ENCODE assay signal across 20 cellular contexts in the genomic region with DNA sequence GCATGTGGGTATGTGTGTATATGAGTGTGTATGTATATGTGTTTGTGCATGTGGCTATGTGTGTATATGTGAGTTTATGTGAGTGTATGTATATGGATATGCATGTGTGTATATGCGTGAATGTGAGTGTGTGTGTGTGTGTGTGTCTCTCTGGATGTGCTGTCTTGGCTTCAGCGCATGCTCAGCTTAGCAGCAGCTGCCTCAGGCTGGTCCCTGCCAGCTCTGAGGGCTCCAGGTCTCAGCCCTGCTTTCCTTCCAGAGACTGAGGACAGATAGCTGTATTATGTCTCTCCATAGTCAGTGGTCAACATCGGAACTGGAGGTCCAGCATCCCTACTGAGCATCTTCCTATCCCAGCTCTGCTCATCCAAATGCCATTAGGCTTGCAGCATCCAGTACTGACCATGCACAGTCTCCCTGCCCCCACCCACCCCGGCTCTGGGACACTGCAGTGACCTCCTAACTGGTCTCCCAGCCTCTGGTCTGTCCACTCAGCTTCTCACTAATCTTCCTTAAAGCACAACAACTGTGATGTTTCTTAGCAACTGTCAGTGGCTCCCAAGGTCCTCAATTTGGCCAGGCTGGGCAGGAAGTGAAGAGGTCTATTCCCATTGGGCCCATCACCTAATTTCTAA. TPM values are rescaled to one million over a fixed set of nuclear protein-coding genes. Genes with fewer than 3 reads are reported as not detected.
A peak's percentile ranks its signal among the peaks of the same experiment; 100 is the strongest.
DNase-seq lines count a peak whose midpoint lies in the region; ATAC-seq and TF ChIP-seq lines count a peak whose summit lies in the region.
"Had no signal": no experiment of that assay in that cellular context is flagged by ENCODE, and none has a peak within 500 bp of the region (broad histone marks: within the 10 kb centered on the region; RNA-seq: fewer than 3 reads in every experiment).

No MANE protein-coding gene starts in this region.

- no peaks in the 10 kb centered on the region for H3K4me1 ChIP-seq in suprapubic skin
- H3K4me1 ChIP-seq: BLaER1, SJCRH30 had no signal

- H3K27ac ChIP-seq in angular gyrus (ENCODE audit: low read depth, low read length): peak overlapping the region; percentile 34
- no peak overlapping the region for H3K27ac ChIP-seq in suprapubic skin
- H3K27ac ChIP-seq: BLaER1, GM23248, RWPE1, SJCRH30 had no signal

- H3K4me3 Mint-ChIP-seq in activated naive CD8-positive, alpha-beta T cell treated with anti-CD3 and anti-CD28 coated beads, Interleukin-2, amount 10 ng/mL, durations not matched to agents 7 days and 5 days: no peak overlapping the region
- H3K4me3 Mint-ChIP-seq in activated naive CD8-positive, alpha-beta T cell treated with anti-CD3 and anti-CD28 coated beads for 36 hours: no peak overlapping the region
- H3K4me3 Mint-ChIP-seq in WTC11: no peak overlapping the region

- 82% methylated on average over 4 of the region's 4 CpGs for WGBS in suprapubic skin

- H3K27me3 ChIP-seq in suprapubic skin: no peaks in the 10 kb centered on the region
- H3K27me3 ChIP-seq: BLaER1 had no signal

- no peak for TF ChIP-seq POLR2A in suprapubic skin (IDR thresholded peaks at IDR 0.05)

- peak; percentile 4 for DNase-seq in activated naive CD8-positive, alpha-beta T cell treated with anti-CD3 and anti-CD28 coated beads, Interleukin-2, amount 10 ng/mL, durations not matched to agents 7 days and 5 days
- DNase-seq in activated naive CD8-positive, alpha-beta T cell treated with anti-CD3 and anti-CD28 coated beads for 36 hours: no peak
- DNase-seq in myocyte (ENCODE audit: low read depth): peak; percentile 11
- peak; percentile 39 to 52 for DNase-seq in suprapubic skin (ENCODE audit: low spot score in 2 of 2)
- no peak for DNase-seq in WTC11 (ENCODE audit: low spot score)
- DNase-seq in DMS114 treated with DMSO at 0.1 percent for 48 hours (lab: John Stamatoyannopoulos, UW; ENCODE audit: unreplicated experiment): no peak
- DNase-seq in NCI-H2029 (lab: John Stamatoyannopoulos, UW): no peak
- DNase-seq: 8988T, DND-41, GM23248, MV-4-11, NCI-H1417, NCI-H187 treated with DMSO at 0.1 percent for 48 hours, NCI-H446, NCI-H774, SJCRH30 had no signal

- TF ChIP-seq CTCF in suprapubic skin (IDR thresholded peaks at IDR 0.05): no peak
- no peak for TF ChIP-seq CTCF in WTC11 (IDR thresholded peaks at IDR 0.05)

- no peak overlapping the region for H3K4me3 ChIP-seq in suprapubic skin
- H3K4me3 ChIP-seq: BLaER1, GM23248, SJCRH30 had no signal

- H3K9me3 Mint-ChIP-seq in activated naive CD8-positive, alpha-beta T cell treated with anti-CD3 and anti-CD28 coated beads, Interleukin-2, amount 10 ng/mL, durations not matched to agents 7 days and 5 days: peaks cover 33% of the 10 kb centered on the region
- peaks cover 11% of the 10 kb centered on the region for H3K9me3 Mint-ChIP-seq in activated naive CD8-positive, alpha-beta T cell treated with anti-CD3 and anti-CD28 coated beads for 36 hours
- peaks cover 33% of the 10 kb centered on the region for H3K9me3 Mint-ChIP-seq in WTC11

- no peak for TF ChIP-seq EP300 in suprapubic skin (IDR thresholded peaks at IDR 0.05)

- peaks cover 3% of the 10 kb centered on the region for H3K4me1 Mint-ChIP-seq in activated naive CD8-positive, alpha-beta T cell treated with anti-CD3 and anti-CD28 coated beads, Interleukin-2, amount 10 ng/mL, durations not matched to agents 7 days and 5 days
- no peaks in the 10 kb centered on the region for H3K4me1 Mint-ChIP-seq in activated naive CD8-positive, alpha-beta T cell treated with anti-CD3 and anti-CD28 coated beads for 36 hours
- peaks cover 34% of the 10 kb centered on the region for H3K4me1 Mint-ChIP-seq in WTC11

- H3K9me3 ChIP-seq in suprapubic skin: no peaks in the 10 kb centered on the region
- H3K9me3 ChIP-seq: BLaER1, SJCRH30 had no signal

- H3K36me3 Mint-ChIP-seq in activated naive CD8-positive, alpha-beta T cell treated with anti-CD3 and anti-CD28 coated beads, Interleukin-2, amount 10 ng/mL, durations not matched to agents 7 days and 5 days: no peaks in the 10 kb centered on the region
- H3K36me3 Mint-ChIP-seq in activated naive CD8-positive, alpha-beta T cell treated with anti-CD3 and anti-CD28 coated beads for 36 hours: no peaks in the 10 kb centered on the region
- peaks cover 28% of the 10 kb centered on the region for H3K36me3 Mint-ChIP-seq in WTC11

- no peak overlapping the region for H3K27ac Mint-ChIP-seq in activated naive CD8-positive, alpha-beta T cell treated with anti-CD3 and anti-CD28 coated beads, Interleukin-2, amount 10 ng/mL, durations not matched to agents 7 days and 5 days
- no peak overlapping the region for H3K27ac Mint-ChIP-seq in activated naive CD8-positive, alpha-beta T cell treated with anti-CD3 and anti-CD28 coated beads for 36 hours
- no peak overlapping the region for H3K27ac Mint-ChIP-seq in WTC11

- H3K36me3 ChIP-seq in suprapubic skin: no peaks in the 10 kb centered on the region
- H3K36me3 ChIP-seq: BLaER1, SJCRH30 had no signal

- ATAC-seq in activated naive CD8-positive, alpha-beta T cell treated with anti-CD3 and anti-CD28 coated beads, Interleukin-2, amount 10 ng/mL, durations not matched to agents 7 days and 5 days (ENCODE audit: low read depth): no peak
- no peak for ATAC-seq in WTC11
- ATAC-seq: HCT116 had no signal

- POLR2A ChIA-PET in activated naive CD8-positive, alpha-beta T cell treated with anti-CD3 and anti-CD28 coated beads, Interleukin-2, amount 10 ng/mL, durations not matched to agents 7 days and 5 days (lab: Charles Lee): no interaction called here
- POLR2A ChIA-PET in WTC11 (lab: Charles Lee): no interaction called here

- peaks cover 13% of the 10 kb centered on the region for H3K27me3 Mint-ChIP-seq in activated naive CD8-positive, alpha-beta T cell treated with anti-CD3 and anti-CD28 coated beads, Interleukin-2, amount 10 ng/mL, durations not matched to agents 7 days and 5 days
- H3K27me3 Mint-ChIP-seq in activated naive CD8-positive, alpha-beta T cell treated with anti-CD3 and anti-CD28 coated beads for 36 hours: peaks cover 5% of the 10 kb centered on the region
- H3K27me3 Mint-ChIP-seq in WTC11 (ENCODE audit: low read depth): no peaks in the 10 kb centered on the region; the same call in 1 of the 2 replicates

- CTCF ChIA-PET in WTC11 (lab: Charles Lee): interaction anchor here (0.9 to 3.8 kb wide), 3 partner anchors 13 to 84 kb away, joined by 3 to 29 read pairs (median 8); no protein-coding TSS in a partner anchor

TF ChIP-seq in WTC11, 78 proteins besides CTCF, POLR2A, EP300 and RAD21 (continues in another document):
- no peak for TF ChIP-seq HMGA2 (CRISPR knock-in tag; IDR thresholded peaks at IDR 0.05)
- TF ChIP-seq, protein P1, sequence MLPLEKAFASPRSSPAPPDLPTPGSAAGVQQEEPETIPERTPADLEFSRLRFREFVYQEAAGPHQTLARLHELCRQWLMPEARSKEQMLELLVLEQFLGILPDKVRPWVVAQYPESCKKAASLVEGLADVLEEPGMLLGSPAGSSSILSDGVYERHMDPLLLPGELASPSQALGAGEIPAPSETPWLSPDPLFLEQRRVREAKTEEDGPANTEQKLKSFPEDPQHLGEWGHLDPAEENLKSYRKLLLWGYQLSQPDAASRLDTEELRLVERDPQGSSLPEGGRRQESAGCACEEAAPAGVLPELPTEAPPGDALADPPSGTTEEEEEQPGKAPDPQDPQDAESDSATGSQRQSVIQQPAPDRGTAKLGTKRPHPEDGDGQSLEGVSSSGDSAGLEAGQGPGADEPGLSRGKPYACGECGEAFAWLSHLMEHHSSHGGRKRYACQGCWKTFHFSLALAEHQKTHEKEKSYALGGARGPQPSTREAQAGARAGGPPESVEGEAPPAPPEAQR (CRISPR knock-in tag; IDR thresholded peaks at IDR 0.05): no peak
- TF ChIP-seq ZNF396 (CRISPR knock-in tag; IDR thresholded peaks at IDR 0.05; ENCODE audit: borderline replicate concordance): no peak

RNA-seq across cellular contexts. Expression of a gene that starts 22.8 kb away (rescaled TPM):
- total RNA-seq in activated naive CD8-positive, alpha-beta T cell treated with anti-CD3 and anti-CD28 coated beads, Interleukin-2, amount 10 ng/mL, durations not matched to agents 7 days and 5 days: under 1 TPM in 1 of 2 experiments, not detected in 1; 0.22 TPM
- total RNA-seq in activated naive CD8-positive, alpha-beta T cell treated with anti-CD3 and anti-CD28 coated beads for 36 hours: under 1 TPM; 0.08 to 0.60 TPM
- total RNA-seq in myocyte (1.9 and 2.3 TPM in 2 replicates), suprapubic skin (under 1 TPM in 3 of 4 donors, not detected in 1; 0.38 to 0.65 (median 0.56) TPM), WTC11 (2021) (0.18 to 0.30 TPM (median 0.22 TPM) in 3 replicates)
- polyA plus RNA-seq in myocyte (2012): 1.3 TPM

RNA-seq across cellular contexts. Expression of a gene that starts 38.0 kb away (rescaled TPM):
- total RNA-seq in activated naive CD8-positive, alpha-beta T cell treated with anti-CD3 and anti-CD28 coated beads, Interleukin-2, amount 10 ng/mL, durations not matched to agents 7 days and 5 days: 10 to 100 TPM in 1 of 2 experiments, 1 to 10 TPM in 1; 9.3 to 11.4 TPM
- 1 to 10 TPM; 4.1 to 4.3 TPM for total RNA-seq in activated naive CD8-positive, alpha-beta T cell treated with anti-CD3 and anti-CD28 coated beads for 36 hours
- 4.3 and 4.9 TPM in 2 replicates for total RNA-seq in myocyte
- polyA plus RNA-seq in myocyte (2012): 4.6 TPM
- total RNA-seq in suprapubic skin: 1 to 10 TPM; 3.7 to 5.9 (median 4.5) TPM
- total RNA-seq in WTC11 (2021): 1.6 to 3.2 TPM (median 2.4 TPM) in 3 replicates

RNA-seq across cellular contexts. Expression of a gene that starts 52.7 kb away (rescaled TPM):
- 10 to 100 TPM; 10.3 to 11.0 TPM for total RNA-seq in activated naive CD8-positive, alpha-beta T cell treated with anti-CD3 and anti-CD28 coated beads, Interleukin-2, amount 10 ng/mL, durations not matched to agents 7 days and 5 days
- total RNA-seq in activated naive CD8-positive, alpha-beta T cell treated with anti-CD3 and anti-CD28 coated beads for 36 hours: 1 to 10 TPM; 7.9 to 8.9 TPM
- total RNA-seq in myocyte: 95.7 and 112 TPM in 2 replicates
- polyA plus RNA-seq in myocyte (2012): 48.1 TPM
- 10 to 100 TPM in 1 of 4 donors, 1 to 10 TPM in 3; 8.2 to 12.2 (median 8.8) TPM for total RNA-seq in suprapubic skin
- total RNA-seq in WTC11 (2021): 22.1 to 27.8 TPM (median 22.4 TPM) in 3 replicates

Comparison
In these comparisons a context has a peak if more than half of its experiments do, and no peak if none do; other contexts are left out.
1. DNase-seq: peak in activated naive CD8-positive, alpha-beta T cell treated with anti-CD3 and anti-CD28 coated beads, Interleukin-2, amount 10 ng/mL, durations not matched to agents 7 days and 5 days (single experiment), myocyte (single experiment) and suprapubic skin (2 of 2); none in activated naive CD8-positive, alpha-beta T cell treated with anti-CD3 and anti-CD28 coated beads for 36 hours (single experiment), WTC11 (single experiment), DMS114 treated with DMSO at 0.1 percent for 48 hours (single experiment) and NCI-H2029 (single experiment).